Comparison of ENCODE assay signal across 18 cellular contexts in genomic region chr12:68639396-68639767, GRCh38. TPM values are rescaled to one million over a fixed set of nuclear protein-coding genes. Genes with fewer than 3 reads are reported as not detected.
DNase-seq lines count a peak whose midpoint lies in the region; ATAC-seq and TF ChIP-seq lines count a peak whose summit lies in the region.
"Had no signal": no experiment of that assay in that cellular context is flagged by ENCODE, and none has a peak within 500 bp of the region (broad histone marks: within the 10 kb centered on the region; RNA-seq: fewer than 3 reads in every experiment).

No MANE protein-coding gene starts in this region.

- H2AFZ ChIP-seq in GM23338 = no peak overlapping the region

- intact Hi-C loops in CD8-positive, alpha-beta T cell (cut with DNase I, micrococcal nuclease) = loop anchor here in 1 of 2 experiments (5.0 kb wide), 1 partner anchor 192 kb away; no protein-coding TSS in a partner anchor

- no peaks in the 10 kb centered on the region for H3K9me3 Mint-ChIP-seq in CD8-positive, alpha-beta T cell
- no peaks in the 10 kb centered on the region for H3K9me3 Mint-ChIP-seq in GM23338
- no peaks in the 10 kb centered on the region for H3K9me3 Mint-ChIP-seq in activated T-helper 17 cell treated with anti-CD3 and anti-CD28 coated beads, Interleukin-2, amount 50 U/mL, for 72 hours
- H3K9me3 Mint-ChIP-seq in natural killer cell treated with Interleukin-12 subunit alpha and Interleukin-12 subunit beta and Interleukin-15 and Interleukin-18, amount 100 ng/mL, for 72 hours = no peaks in the 10 kb centered on the region

- H3K27me3 Mint-ChIP-seq in CD8-positive, alpha-beta T cell (ENCODE audit: low read depth) = no peaks in the 10 kb centered on the region
- H3K27me3 Mint-ChIP-seq in GM23338 (ENCODE audit: insufficient read depth, low read depth, poor library complexity) = peaks cover 3% of the 10 kb centered on the region
- H3K27me3 Mint-ChIP-seq in activated T-helper 17 cell treated with anti-CD3 and anti-CD28 coated beads, Interleukin-2, amount 50 U/mL, for 72 hours = no peaks in the 10 kb centered on the region
- H3K27me3 Mint-ChIP-seq in natural killer cell treated with Interleukin-12 subunit alpha and Interleukin-12 subunit beta and Interleukin-15 and Interleukin-18, amount 100 ng/mL, for 72 hours = no peaks in the 10 kb centered on the region

- H3K4me2 ChIP-seq in GM23338 = no peak overlapping the region
- H3K4me2 ChIP-seq: SK-N-SH had no signal

- no peaks in the 10 kb centered on the region for H3F3A ChIP-seq in GM23338 (replicated peaks; ENCODE audit: low read depth)

- H3K27ac ChIP-seq in CD8-positive, alpha-beta T cell (ENCODE audit: low read depth, low read length) = peak overlapping the region; percentile 20
- no peak overlapping the region for H3K27ac ChIP-seq in GM23338 (ENCODE audit: low read depth)
- H3K27ac ChIP-seq: C4-2B, colonic mucosa, epithelial cell of prostate, lower lobe of right lung, vagina had no signal

- POLR2A ChIA-PET in CD8-positive, alpha-beta T cell (lab: Charles Lee) = interaction anchor here (0.5 to 1.5 kb wide), 10 partner anchors 10 to 608 kb away, joined by 3 to 6 read pairs (median 4); partner anchors contain the start of genes RAP1B and SLC35E3

- no peak for DNase-seq in CD8-positive, alpha-beta T cell
- DNase-seq in GM23338 (ENCODE audit: low spot score) (no peak), SHP77 treated with DMSO at 0.1 percent for 48 hours (lab: John Stamatoyannopoulos, UW) (no peak), GM03348 (ENCODE audit: low spot score) (no peak)
- no peak for DNase-seq in natural killer cell treated with Interleukin-12 subunit alpha and Interleukin-12 subunit beta and Interleukin-15 and Interleukin-18, amount 100 ng/mL, for 72 hours (ENCODE audit: low spot score)
- DNase-seq: anterior cingulate cortex; colonic mucosa; lower lobe of right lung; NCI-H1092 treated with DMSO at 0.1 percent for 48 hours; SK-N-SH; stimulated activated CD4-positive, alpha-beta T cell treated with anti-CD3 and anti-CD28 coated beads, Interleukin-4, amount 100 ng/mL, for 4 hours had no signal

- peaks cover 89% of the 10 kb centered on the region for H3K4me1 Mint-ChIP-seq in CD8-positive, alpha-beta T cell (ENCODE audit: low read depth)
- H3K4me1 Mint-ChIP-seq in GM23338 = peaks cover 6% of the 10 kb centered on the region; the same call in 1 of the 3 replicates
- peaks cover 32% of the 10 kb centered on the region for H3K4me1 Mint-ChIP-seq in activated T-helper 17 cell treated with anti-CD3 and anti-CD28 coated beads, Interleukin-2, amount 50 U/mL, for 72 hours
- H3K4me1 Mint-ChIP-seq in natural killer cell treated with Interleukin-12 subunit alpha and Interleukin-12 subunit beta and Interleukin-15 and Interleukin-18, amount 100 ng/mL, for 72 hours (ENCODE audit: low read depth in 2 of 2) = peaks cover 61 to 72% of the 10 kb centered on the region in 2 donors

- H3K36me3 ChIP-seq in CD8-positive, alpha-beta T cell (ENCODE audit: insufficient read depth, low read length) = no peaks in the 10 kb centered on the region
- H3K36me3 ChIP-seq in GM23338 (ENCODE audit: insufficient read depth) = no peaks in the 10 kb centered on the region
- H3K36me3 ChIP-seq: colonic mucosa, lower lobe of right lung, vagina had no signal

- peaks cover 47% of the 10 kb centered on the region for H4K20me1 ChIP-seq in GM23338 (replicated peaks; ENCODE audit: insufficient read depth)

- TF ChIP-seq CTCF in CD8-positive, alpha-beta T cell (IDR thresholded peaks at IDR 0.05) = no peak
- TF ChIP-seq CTCF in GM23338 (conservative IDR thresholded peaks at IDR 0.05; ENCODE audit: low read depth in 2 of 2) = no peak

- H3K4me3 Mint-ChIP-seq in CD8-positive, alpha-beta T cell = peak overlapping the region; percentile 46
- no peak overlapping the region for H3K4me3 Mint-ChIP-seq in GM23338
- peak overlapping the region; percentile 58 for H3K4me3 Mint-ChIP-seq in activated T-helper 17 cell treated with anti-CD3 and anti-CD28 coated beads, Interleukin-2, amount 50 U/mL, for 72 hours
- peak overlapping the region; percentile 45 for H3K4me3 Mint-ChIP-seq in natural killer cell treated with Interleukin-12 subunit alpha and Interleukin-12 subunit beta and Interleukin-15 and Interleukin-18, amount 100 ng/mL, for 72 hours

- H3K36me3 Mint-ChIP-seq in CD8-positive, alpha-beta T cell = peaks cover 42% of the 10 kb centered on the region
- no peaks in the 10 kb centered on the region for H3K36me3 Mint-ChIP-seq in GM23338 (ENCODE audit: low read depth)
- peaks cover 71% of the 10 kb centered on the region for H3K36me3 Mint-ChIP-seq in activated T-helper 17 cell treated with anti-CD3 and anti-CD28 coated beads, Interleukin-2, amount 50 U/mL, for 72 hours (ENCODE audit: low read depth)
- peaks cover 4% of the 10 kb centered on the region for H3K36me3 Mint-ChIP-seq in natural killer cell treated with Interleukin-12 subunit alpha and Interleukin-12 subunit beta and Interleukin-15 and Interleukin-18, amount 100 ng/mL, for 72 hours

- H3K4me3 ChIP-seq in CD8-positive, alpha-beta T cell (ENCODE audit: low read depth, low read length) = peak overlapping the region; percentile 14
- H3K4me3 ChIP-seq in GM23338 = no peak overlapping the region
- H3K4me3 ChIP-seq: colonic mucosa, gastroesophageal sphincter, lower lobe of right lung, vagina had no signal

- H3K27ac Mint-ChIP-seq in CD8-positive, alpha-beta T cell = peak overlapping the region; percentile 85
- peak overlapping the region; percentile 31; the same call in 1 of the 2 replicates for H3K27ac Mint-ChIP-seq in GM23338
- peak overlapping the region; percentile 46 for H3K27ac Mint-ChIP-seq in activated T-helper 17 cell treated with anti-CD3 and anti-CD28 coated beads, Interleukin-2, amount 50 U/mL, for 72 hours
- peak overlapping the region; percentile 62 to 91 for H3K27ac Mint-ChIP-seq in natural killer cell treated with Interleukin-12 subunit alpha and Interleukin-12 subunit beta and Interleukin-15 and Interleukin-18, amount 100 ng/mL, for 72 hours

- H3K27me3 ChIP-seq in CD8-positive, alpha-beta T cell (ENCODE audit: insufficient read depth, low read length) = no peaks in the 10 kb centered on the region
- no peaks in the 10 kb centered on the region for H3K27me3 ChIP-seq in GM23338 (ENCODE audit: insufficient read depth)
- H3K27me3 ChIP-seq: colonic mucosa, gastroesophageal sphincter, vagina had no signal

- H3K9me3 ChIP-seq in CD8-positive, alpha-beta T cell (ENCODE audit: low read length) = no peaks in the 10 kb centered on the region
- H3K9me3 ChIP-seq: colonic mucosa, gastroesophageal sphincter, lower lobe of right lung, SK-N-SH, vagina had no signal

- H3K9me2 ChIP-seq in GM23338 (ENCODE audit: insufficient read depth) = no peaks in the 10 kb centered on the region
- H3K9me2 ChIP-seq: SK-N-SH had no signal

- CTCF ChIA-PET in CD8-positive, alpha-beta T cell (lab: Charles Lee) = interaction anchor here (0.6 to 0.8 kb wide), 3 partner anchors 25 to 175 kb away, joined by 3 to 5 read pairs (median 3); no protein-coding TSS in a partner anchor

- H3K79me2 ChIP-seq in GM23338 (replicated peaks; ENCODE audit: insufficient read depth) = peaks cover 99% of the 10 kb centered on the region

- H3K4me1 ChIP-seq in CD8-positive, alpha-beta T cell (ENCODE audit: insufficient read depth, low read length) = peaks cover 89% of the 10 kb centered on the region
- no peaks in the 10 kb centered on the region for H3K4me1 ChIP-seq in GM23338 (ENCODE audit: insufficient read depth)
- H3K4me1 ChIP-seq: colonic mucosa had no signal

- ATAC-seq in CD8-positive, alpha-beta T cell = peak; percentile 30
- ATAC-seq in GM23338 (no peak), GM18867 (IDR thresholded peaks at IDR 0.05; ENCODE audit: unreplicated experiment) (no peak)
- ATAC-seq in activated T-helper 17 cell treated with anti-CD3 and anti-CD28 coated beads, Interleukin-2, amount 50 U/mL, for 72 hours (replicated peaks) = no peak
- ATAC-seq in natural killer cell treated with Interleukin-12 subunit alpha and Interleukin-12 subunit beta and Interleukin-15 and Interleukin-18, amount 100 ng/mL, for 72 hours = no peak
- ATAC-seq: gastroesophageal sphincter, HCT116 had no signal

TF ChIP-seq in GM23338, 12 proteins besides CTCF, POLR2A, EP300 and RAD21 (continues in another document):
- TF ChIP-seq ZNF114 (CRISPR knock-in tag; IDR thresholded peaks at IDR 0.05) = no peak
- no peak for TF ChIP-seq JUNB (IDR thresholded peaks at IDR 0.05; ENCODE audit: unreplicated experiment)
- no peak for TF ChIP-seq POLR2AphosphoS5 (IDR thresholded peaks at IDR 0.05; ENCODE audit: low read depth)
- no peak for TF ChIP-seq EZH2 (IDR thresholded peaks at IDR 0.05; ENCODE audit: low read depth, unreplicated experiment)
- TF ChIP-seq ZNF331 (CRISPR knock-in tag; IDR thresholded peaks at IDR 0.05; ENCODE audit: low read depth) = no peak

RNA-seq across cellular contexts. Expression of gene RAP1B, which starts 28.7 kb away (rescaled TPM):
- 100 to 1,000 TPM; 299 TPM for total RNA-seq in CD8-positive, alpha-beta T cell
- 122 and 128 TPM in 2 replicates for total RNA-seq in GM23338 (2014; rRNA removed; shearing (Covaris generic))
- 76.0 and 90.6 TPM in 2 replicates for polyA plus RNA-seq in GM23338 (2016; fragmentation: Nextera tagmentation; extraction: Ambion mirVana)
- total RNA-seq in activated T-helper 17 cell treated with anti-CD3 and anti-CD28 coated beads, Interleukin-2, amount 50 U/mL, for 72 hours = 100 to 1,000 TPM; 158 to 238 TPM
- total RNA-seq in natural killer cell treated with Interleukin-12 subunit alpha and Interleukin-12 subunit beta and Interleukin-15 and Interleukin-18, amount 100 ng/mL, for 72 hours = 100 to 1,000 TPM; 328 to 448 TPM

RNA-seq across cellular contexts. Expression of gene NUP107, which starts 47.4 kb away (rescaled TPM):
- total RNA-seq in CD8-positive, alpha-beta T cell = 10 to 100 TPM; 40.1 to 45.9 TPM
- 124 and 152 TPM in 2 replicates for total RNA-seq in GM23338 (2014; rRNA removed; shearing (Covaris generic))
- 94.2 and 123 TPM in 2 replicates for polyA plus RNA-seq in GM23338 (2016; fragmentation: Nextera tagmentation; extraction: Ambion mirVana)
- 100 to 1,000 TPM; 106 to 134 TPM for total RNA-seq in activated T-helper 17 cell treated with anti-CD3 and anti-CD28 coated beads, Interleukin-2, amount 50 U/mL, for 72 hours
- 100 to 1,000 TPM in 1 of 2 donors, 10 to 100 TPM in 1; 77.3 to 111 TPM for total RNA-seq in natural killer cell treated with Interleukin-12 subunit alpha and Interleukin-12 subunit beta and Interleukin-15 and Interleukin-18, amount 100 ng/mL, for 72 hours

Comparison
In these comparisons a context has a peak if more than half of its experiments do, and no peak if none do; other contexts are left out.
1. H3K27ac Mint-ChIP-seq: peak in every context shown above with its lines; median percentile 85 in CD8-positive, alpha-beta T cell; 76 in natural killer cell treated with Interleukin-12 subunit alpha and Interleukin-12 subunit beta and Interleukin-15 and Interleukin-18, amount 100 ng/mL, for 72 hours; 46 in activated T-helper 17 cell treated with anti-CD3 and anti-CD28 coated beads, Interleukin-2, amount 50 U/mL, for 72 hours; 31 in GM23338.